ENCODE assay signal across 9 cellular contexts in genomic region chr6:7851780-7852179, GRCh38.
"Had no signal": no experiment of that assay in that cellular context is flagged by ENCODE, and none has a peak within 500 bp of the region (broad histone marks: within the 10 kb centered on the region; RNA-seq: fewer than 3 reads in every experiment).

No MANE protein-coding gene starts in this region.

- FAIRE-seq: HepG2, HTR-8/SVneo, K562 had no signal

- H3K4me3 ChIP-seq: K562 had no signal

- H3K4me3 Mint-ChIP-seq: IgD-negative memory B cell had no signal

- H3K4me2 ChIP-seq: KMS-11 had no signal

- H3K27ac ChIP-seq: HL-60, KMS-11 had no signal

- DNase-seq: IMR-90, KBM-7, KG1 had no signal

- H3K4me1 Mint-ChIP-seq: IgD-negative memory B cell had no signal

- H3K27ac Mint-ChIP-seq: IgD-negative memory B cell had no signal

- ATAC-seq: HepG2, K562 had no signal
